ENCODE assay signal across 8 cellular contexts in genomic region chr1:94045465-94046056, GRCh38.
A peak's percentile ranks its signal among the peaks of the same experiment; 100 is the strongest.
DNase-seq lines count a peak whose midpoint lies in the region; ATAC-seq and TF ChIP-seq lines count a peak whose summit lies in the region.

No MANE protein-coding gene starts in this region.

- CTCF ChIA-PET in activated CD8-positive, alpha-beta T cell treated with anti-CD3 and anti-CD28 coated beads for 36 hours (lab: Charles Lee): interaction anchor here (0.6 to 2.4 kb wide), 20 partner anchors 9 to 424 kb away, joined by 3 to 11 read pairs (median 4); no protein-coding TSS in a partner anchor

- peaks cover 5% of the 10 kb centered on the region for H3K4me1 Mint-ChIP-seq in activated CD8-positive, alpha-beta T cell treated with anti-CD3 and anti-CD28 coated beads for 36 hours (ENCODE audit: low read depth)

- H3K9me3 ChIP-seq in stomach: no peaks in the 10 kb centered on the region

- TF ChIP-seq POLR2A in stomach (IDR thresholded peaks at IDR 0.05): no peak

- H3K27ac ChIP-seq in stomach: peak overlapping the region in 4 of 5 donors; percentile 60 to 76 (median 72)

- H3K4me3 ChIP-seq in stomach: peak overlapping the region in 3 of 4 donors; percentile 13 to 23 (median 15)

- POLR2A ChIA-PET in activated CD8-positive, alpha-beta T cell treated with anti-CD3 and anti-CD28 coated beads for 36 hours (lab: Charles Lee): no interaction called here

- WGBS in stomach, 5 donors: 14 to 22% (median 20%) methylated on average over 15 to 22 of the region's 22 CpGs

- TF ChIP-seq EP300 in stomach (IDR thresholded peaks at IDR 0.05): no peak

- in situ Hi-C loops in ACHN (cut with HindIII; ENCODE audit: low pct_ligation_motif_present, low pct_unique_long_range_greater_than_20kb, low sequenced_read_pairs): loop anchor here (25.0 kb wide), 1 partner anchor 317 kb away; no protein-coding TSS in a partner anchor
- in situ Hi-C loops in GM13977 (cut with MboI; ENCODE audit: low pct_unique_long_range_greater_than_20kb, low sequenced_read_pairs, unreplicated experiment): loop anchor here (25.0 kb wide), 1 partner anchor 417 kb away; no protein-coding TSS in a partner anchor

- H3K4me3 Mint-ChIP-seq in activated CD8-positive, alpha-beta T cell treated with anti-CD3 and anti-CD28 coated beads for 36 hours: peak overlapping the region; percentile 47

- no peaks in the 10 kb centered on the region for H3K36me3 Mint-ChIP-seq in activated CD8-positive, alpha-beta T cell treated with anti-CD3 and anti-CD28 coated beads for 36 hours (ENCODE audit: low read depth)

- H3K36me3 ChIP-seq in stomach: no peaks in the 10 kb centered on the region

- peaks cover 6 to 27% (median 21%) of the 10 kb centered on the region in 4 donors for H3K4me1 ChIP-seq in stomach

- H3K27me3 Mint-ChIP-seq in activated CD8-positive, alpha-beta T cell treated with anti-CD3 and anti-CD28 coated beads for 36 hours: peaks cover 13% of the 10 kb centered on the region

- no peak overlapping the region for H3K27ac Mint-ChIP-seq in activated CD8-positive, alpha-beta T cell treated with anti-CD3 and anti-CD28 coated beads for 36 hours

- intact Hi-C loops in activated CD8-positive, alpha-beta T cell treated with anti-CD3 and anti-CD28 coated beads for 36 hours (cut with micrococcal nuclease): loop anchor here (5.0 kb wide), 1 partner anchor 422 kb away; no protein-coding TSS in a partner anchor
- intact Hi-C loops in stomach (cut with DNase I; ENCODE audit: low total_unique reads): loop anchor here (5.0 kb wide), 1 partner anchor 292 kb away; no protein-coding TSS in a partner anchor

- H3K9me3 Mint-ChIP-seq in activated CD8-positive, alpha-beta T cell treated with anti-CD3 and anti-CD28 coated beads for 36 hours: no peaks in the 10 kb centered on the region

- DNase-seq in ACHN: peak; percentile 96
- DNase-seq in GM13977 (ENCODE audit: low spot score): peak; percentile 44
- peak; percentile 42 for DNase-seq in NCI-H1694 treated with DMSO at 0.1 percent for 48 hours (lab: John Stamatoyannopoulos, UW)
- DNase-seq in activated CD8-positive, alpha-beta T cell treated with anti-CD3 and anti-CD28 coated beads for 36 hours: peak; percentile 59
- peak; percentile 58 for DNase-seq in midbrain (lab: John Stamatoyannopoulos, UW)
- DNase-seq in stomach: peak; percentile 83

- TF ChIP-seq CTCF in GM13977 (IDR thresholded peaks at IDR 0.05; ENCODE audit: extremely low read depth, insufficient read depth, missing control alignments) (peak; percentile 45), stomach (IDR thresholded peaks at IDR 0.05) (peak in 5 of 7 experiments; percentile 43 to 76 (median 72))
- TF ChIP-seq CTCF in activated CD8-positive, alpha-beta T cell treated with anti-CD3 and anti-CD28 coated beads for 36 hours (IDR thresholded peaks at IDR 0.05): peak; percentile 61

- H3K27me3 ChIP-seq in stomach: no peaks in the 10 kb centered on the region

- ATAC-seq in activated CD8-positive, alpha-beta T cell treated with anti-CD3 and anti-CD28 coated beads for 36 hours: peak; percentile 68
- peak; percentile 96 for ATAC-seq in esophagus mucosa
- no peak for ATAC-seq in HG03045 (IDR thresholded peaks at IDR 0.05; ENCODE audit: unreplicated experiment)

Comparison
In these comparisons a context has a peak if more than half of its experiments do, and no peak if none do; other contexts are left out.
1. DNase-seq: peak in every context shown above with its lines; median percentile 96 in ACHN; 83 in stomach; 59 in activated CD8-positive, alpha-beta T cell treated with anti-CD3 and anti-CD28 coated beads for 36 hours; 58 in midbrain; 44 in GM13977; 42 in NCI-H1694 treated with DMSO at 0.1 percent for 48 hours.